In genomic region chr11:46826310-46827044, GRCh38 we compare ENCODE assay signal across 7 cellular contexts. TPM values are rescaled to one million over a fixed set of nuclear protein-coding genes. Genes with fewer than 3 reads are reported as not detected.
DNase-seq lines count a peak whose midpoint lies in the region; ATAC-seq, FAIRE-seq and TF ChIP-seq lines count a peak whose summit lies in the region.

No MANE protein-coding gene starts in this region.

- H3K4me1 Mint-ChIP-seq in endothelial cell (ENCODE audit: unreplicated experiment): peaks cover 5% of the 10 kb centered on the region

- no peaks in the 10 kb centered on the region for H3K36me3 Mint-ChIP-seq in endothelial cell (ENCODE audit: low read depth, unreplicated experiment)

- peak; percentile 99 for ATAC-seq in HG02885 (IDR thresholded peaks at IDR 0.05; ENCODE audit: poor library complexity, unreplicated experiment)

- H3K27me3 Mint-ChIP-seq in endothelial cell (ENCODE audit: unreplicated experiment): no peaks in the 10 kb centered on the region

- DNase-seq in GM18507 (ENCODE audit: extremely low spot score, insufficient read length, low read depth) (peak; percentile 48), NCI-H526 treated with DMSO at 0.1 percent for 48 hours (lab: John Stamatoyannopoulos, UW) (peak; percentile 59), endothelial cell (ENCODE audit: low spot score) (peak; percentile 83), mesenteric fat pad (ENCODE audit: low spot score) (peak; percentile 93)
- peak; percentile 76 for DNase-seq in activated CD8-positive, alpha-beta memory T cell treated with anti-CD3 and anti-CD28 coated beads, Interleukin-2, amount 50 U/mL, for 4 hours
- peak; percentile 34 for DNase-seq in stimulated activated CD8-positive, alpha-beta memory T cell treated with anti-CD3 and anti-CD28 coated beads, Interleukin-15, amount 100 ng/mL, for 1 hour (ENCODE audit: low read depth)

- H3K4me3 Mint-ChIP-seq in endothelial cell (ENCODE audit: unreplicated experiment): peak overlapping the region; percentile 83

- FAIRE-seq in GM18507 (lab: Jason Lieb, UNC): no peak

- no peak for TF ChIP-seq CTCF in endothelial cell (IDR thresholded peaks at IDR 0.05; ENCODE audit: unreplicated experiment)

- no peaks in the 10 kb centered on the region for H3K9me3 Mint-ChIP-seq in endothelial cell (ENCODE audit: unreplicated experiment)

- H3K27ac Mint-ChIP-seq in endothelial cell (ENCODE audit: unreplicated experiment): no peak overlapping the region

RNA-seq across cellular contexts. Expression of gene CKAP5, which starts 19.6 kb away (rescaled TPM):
- total RNA-seq in endothelial cell (ENCODE audit: unreplicated experiment): 84.4 TPM
- 54.4 TPM for total RNA-seq in mesenteric fat pad

Comparison
In these comparisons a context has a peak if more than half of its experiments do, and no peak if none do; other contexts are left out.
1. Peak in every context shown above with its lines: DNase-seq and ATAC-seq.
2. DNase-seq: peak in every context shown above with its lines; median percentile 93 in mesenteric fat pad; 83 in endothelial cell; 76 in activated CD8-positive, alpha-beta memory T cell treated with anti-CD3 and anti-CD28 coated beads, Interleukin-2, amount 50 U/mL, for 4 hours; 59 in NCI-H526 treated with DMSO at 0.1 percent for 48 hours; 48 in GM18507; 34 in stimulated activated CD8-positive, alpha-beta memory T cell treated with anti-CD3 and anti-CD28 coated beads, Interleukin-15, amount 100 ng/mL, for 1 hour.